8 cellular contexts compared by ENCODE assay signal in the genomic region with DNA sequence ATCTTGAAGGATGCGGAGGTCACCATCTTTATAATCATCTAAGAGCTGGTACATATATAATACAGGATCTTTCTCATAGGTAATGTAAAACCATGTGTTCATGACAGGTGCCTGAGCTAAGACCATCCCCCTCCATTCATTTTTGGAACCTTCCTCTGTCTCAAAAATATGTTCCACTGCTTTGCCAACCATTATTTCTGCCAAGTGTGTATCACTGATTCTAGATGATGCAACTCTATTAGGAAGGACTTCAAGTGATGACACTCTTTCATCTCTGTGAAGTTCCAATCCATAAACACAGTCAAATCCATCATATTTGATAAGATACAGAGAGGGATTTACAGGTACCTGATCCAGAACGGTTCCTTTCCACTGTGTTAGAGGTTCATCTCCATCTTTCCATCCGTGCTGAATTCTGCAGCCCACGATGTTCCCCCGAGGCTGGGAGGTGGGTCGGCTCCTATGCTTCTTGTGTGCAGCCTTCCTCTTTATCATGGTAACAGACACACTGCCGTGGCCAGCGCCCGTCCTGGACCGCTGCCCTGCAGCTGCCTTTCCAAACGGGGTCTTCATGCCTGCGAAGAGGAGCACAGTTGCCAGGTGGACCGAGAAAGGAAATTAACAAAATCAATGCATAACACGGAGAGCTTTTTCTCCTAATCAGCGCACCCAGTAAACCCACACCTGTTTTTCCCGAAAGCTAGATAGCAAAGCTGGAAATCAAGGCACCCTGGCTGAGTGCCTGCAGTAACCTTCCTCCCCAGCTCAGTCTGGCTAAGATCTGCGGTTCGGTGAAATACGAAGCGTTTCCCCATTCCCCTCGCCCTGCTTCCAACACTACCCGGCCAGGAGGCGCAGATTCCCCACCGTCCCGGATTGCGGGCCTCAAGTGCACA. TPM values are rescaled to one million over a fixed set of nuclear protein-coding genes. Genes with fewer than 3 reads are reported as not detected.
DNase-seq lines count a peak whose midpoint lies in the region; ATAC-seq and TF ChIP-seq lines count a peak whose summit lies in the region.

No MANE protein-coding gene starts in this region.

- TF ChIP-seq CTCF in GM12875 (IDR thresholded peaks at IDR 0.05; ENCODE audit: borderline replicate concordance, insufficient read depth, low read depth, low read length): no peak

- H3K9me3 ChIP-seq in MG63 (no peaks in the 10 kb centered on the region), muscle layer of colon (ENCODE audit: low read length) (no peaks in the 10 kb centered on the region)

- peak overlapping the region; percentile 85 to 87 for H3K4me3 Mint-ChIP-seq in effector memory CD8-positive, alpha-beta T cell

- ATAC-seq in effector memory CD8-positive, alpha-beta T cell (replicated peaks): no peak

- H3K36me3 ChIP-seq in MG63: no peaks in the 10 kb centered on the region
- H3K36me3 ChIP-seq in muscle layer of colon (ENCODE audit: insufficient read depth, low read length): no peaks in the 10 kb centered on the region

- H3K27me3 ChIP-seq in MG63 (no peaks in the 10 kb centered on the region), muscle layer of colon (ENCODE audit: control insufficient read depth in 1 of 2, insufficient read depth in 2 of 2, low read length in 2 of 2) (peaks cover 0 to 5% of the 10 kb centered on the region in 2 donors)

- no peaks in the 10 kb centered on the region for H3K9me3 Mint-ChIP-seq in effector memory CD8-positive, alpha-beta T cell

- H3K4me1 ChIP-seq in muscle layer of colon (ENCODE audit: insufficient read depth, low read length): no peaks in the 10 kb centered on the region

- peak overlapping the region; percentile 44 for H3K9ac ChIP-seq in muscle layer of colon (ENCODE audit: low read length)

- H3K27me3 Mint-ChIP-seq in effector memory CD8-positive, alpha-beta T cell: no peaks in the 10 kb centered on the region

- peak overlapping the region in 1 of 2 donors; percentile 84 for H3K27ac Mint-ChIP-seq in effector memory CD8-positive, alpha-beta T cell

- no peak for DNase-seq in MG63
- DNase-seq in effector memory CD8-positive, alpha-beta T cell: no peak
- no peak for DNase-seq in NCI-H1417 (lab: John Stamatoyannopoulos, UW)
- DNase-seq in NCI-H1930 (lab: John Stamatoyannopoulos, UW): no peak
- DNase-seq in NK-92 treated with Interleukin-12 subunit alpha and Interleukin-12 subunit beta, amount 100 ng/mL, for 24 hours (lab: John Stamatoyannopoulos, UW): no peak
- DNase-seq in glomerular visceral epithelial cell (ENCODE audit: extremely low spot score): no peak

- no peaks in the 10 kb centered on the region for H3K36me3 Mint-ChIP-seq in effector memory CD8-positive, alpha-beta T cell (ENCODE audit: insufficient read depth)

- H3K4me3 ChIP-seq in GM12875 (ENCODE audit: low read depth, low read length) (peak overlapping the region; percentile 73), MG63 (peak overlapping the region; percentile 60), muscle layer of colon (ENCODE audit: low read depth in 1 of 2, low read length in 2 of 2) (peak overlapping the region; percentile 74)

- peak overlapping the region; percentile 21 for H3K27ac ChIP-seq in muscle layer of colon (ENCODE audit: low read depth, low read length)

- H3K4me1 Mint-ChIP-seq in effector memory CD8-positive, alpha-beta T cell (ENCODE audit: low read depth in 2 of 2): peaks cover 11 to 12% of the 10 kb centered on the region in 2 donors

RNA-seq across cellular contexts. Expression of gene SPIN3, which starts 0.7 kb away (rescaled TPM):
- 2.8 and 4.2 TPM in 2 replicates for total RNA-seq in MG63 (2014; rRNA removed; shearing (Covaris generic); ENCODE audit: low replicate concordance)
